Comparison of ENCODE assay signal across 13 cellular contexts in genomic region chr7:101614939-101615302, GRCh38. TPM values are rescaled to one million over a fixed set of nuclear protein-coding genes. Genes with fewer than 3 reads are reported as not detected.
DNase-seq lines count a peak whose midpoint lies in the region; ATAC-seq, FAIRE-seq and TF ChIP-seq lines count a peak whose summit lies in the region.
"Had no signal": no experiment of that assay in that cellular context is flagged by ENCODE, and none has a peak within 500 bp of the region (broad histone marks: within the 10 kb centered on the region; RNA-seq: fewer than 3 reads in every experiment).

No MANE protein-coding gene starts in this region.

- no peak overlapping the region for H3K4me3 ChIP-seq in GM23248
- H3K4me3 ChIP-seq in fibroblast of the aortic adventitia (ENCODE audit: low read depth, low read length) = no peak overlapping the region
- H3K4me3 ChIP-seq in small intestine (ENCODE audit: low read depth in 1 of 2, low read length in 2 of 2) = no peak overlapping the region

- no peaks in the 10 kb centered on the region for H3K79me2 ChIP-seq in GM23248 (ENCODE audit: insufficient read depth)

- 34 to 45% methylated on average over 9 of the region's 9 CpGs for WGBS in GM23248 (ENCODE audit: low coverage in 1 of 2, low lambda C conversion rate in 2 of 2, missing lambda C conversion rate in 2 of 2), 2 experiments
- 11 to 54% (median 48%) methylated on average over 9 of the region's 9 CpGs for WGBS in small intestine, 3 donors

- H3F3A ChIP-seq in GM23248 (ENCODE audit: insufficient read depth) = no peaks in the 10 kb centered on the region

- no peak overlapping the region for H2AFZ ChIP-seq in GM23248

- H3K4me1 ChIP-seq in GM23248 (ENCODE audit: insufficient read depth) (peaks cover 9% of the 10 kb centered on the region; the same call in 1 of the 2 replicates), small intestine (ENCODE audit: control insufficient read depth in 2 of 2, insufficient read depth in 1 of 2, low read depth in 1 of 2, low read length in 1 of 2) (no peaks in the 10 kb centered on the region)

- H3K9me3 ChIP-seq in GM23248 (ENCODE audit: low read depth) (no peaks in the 10 kb centered on the region), small intestine (ENCODE audit: control insufficient read depth, low read depth) (no peaks in the 10 kb centered on the region)

- DNase-seq in GM23248 (peak; percentile 75), RPMI7951 (ENCODE audit: low read depth) (peak; percentile 84), fibroblast of the aortic adventitia (ENCODE audit: low read depth) (peak; percentile 11), small intestine (peak; percentile 21), GOT3 (lab: John Stamatoyannopoulos, UW) (no peak), NCI-H1436 (lab: John Stamatoyannopoulos, UW) (no peak)
- no peak for DNase-seq in stimulated activated naive CD8-positive, alpha-beta T cell treated with anti-CD3 and anti-CD28 coated beads, Interleukin-15, Interleukin-2, amounts not matched to agents 100 U/mL and 50 U/mL, for 24 hours
- DNase-seq: NCI-H345, OCI-M1, substantia nigra, T-helper 9 cell had no signal

- no peak for TF ChIP-seq CTCF in fibroblast of the aortic adventitia (IDR thresholded peaks at IDR 0.05; ENCODE audit: insufficient read depth, low read length)

- H3K36me3 ChIP-seq in GM23248 (ENCODE audit: low read depth) (no peaks in the 10 kb centered on the region), small intestine (ENCODE audit: control insufficient read depth in 2 of 2, insufficient read depth in 2 of 2, low read length in 2 of 2) (no peaks in the 10 kb centered on the region)

- no peak for FAIRE-seq in small intestine (lab: Jason Lieb, UNC)

- no peaks in the 10 kb centered on the region for H4K20me1 ChIP-seq in GM23248 (ENCODE audit: insufficient read depth)

- in situ Hi-C loops in GM23248 (cut with MboI) = no loop called here

- no peak overlapping the region for H3K9ac ChIP-seq in GM23248

- H3K27me3 ChIP-seq in GM23248 (replicated peaks; ENCODE audit: insufficient read depth) (no peaks in the 10 kb centered on the region), small intestine (ENCODE audit: control insufficient read depth in 2 of 2, insufficient read depth in 2 of 2, low read length in 2 of 2) (no peaks in the 10 kb centered on the region)

- H3K9me2 ChIP-seq in GM23248 (ENCODE audit: insufficient read depth) = no peaks in the 10 kb centered on the region

- ATAC-seq in stimulated activated naive CD8-positive, alpha-beta T cell treated with anti-CD3 and anti-CD28 coated beads, Interleukin-15, Interleukin-2, amounts not matched to agents 100 U/mL and 50 U/mL, for 24 hours = no peak
- ATAC-seq in GM18519 (IDR thresholded peaks at IDR 0.05; ENCODE audit: low FRiP score, unreplicated experiment) = no peak

- H3K4me2 ChIP-seq in GM23248 (ENCODE audit: unreplicated experiment) = no peak overlapping the region

- no peak overlapping the region for H3K27ac ChIP-seq in GM23248
- no peak overlapping the region for H3K27ac ChIP-seq in small intestine (ENCODE audit: low read depth in 1 of 2, low read length in 1 of 2)

RNA-seq across cellular contexts. Expression of gene MYL10, which starts 14.2 kb away (rescaled TPM):
- not detected in 2 replicates for total RNA-seq in GM23248 (2014; rRNA removed; shearing (Covaris generic))
- polyA plus RNA-seq in GM23248 (2016; fragmentation: Nextera tagmentation; extraction: Ambion mirVana) = not detected in 2 replicates
- total RNA-seq in RPMI7951 (2014; rRNA removed; shearing (Covaris generic)) = 0.20 TPM in 1 of 2 replicates, not detected in the other
- not detected in 2 replicates for total RNA-seq in fibroblast of the aortic adventitia (ENCODE audit: low replicate concordance)
- polyA plus RNA-seq in small intestine = not detected
- total RNA-seq: natural killer cell treated with Interleukin-12 subunit alpha and Interleukin-12 subunit beta and Interleukin-15 and Interleukin-18, amount 100 ng/mL, for 72 hours had no signal

Comparison
In these comparisons a context has a peak if more than half of its experiments do, and no peak if none do; other contexts are left out.
1. DNase-seq: peak in GM23248 (single experiment), RPMI7951 (single experiment), fibroblast of the aortic adventitia (single experiment) and small intestine (single experiment); none in stimulated activated naive CD8-positive, alpha-beta T cell treated with anti-CD3 and anti-CD28 coated beads, Interleukin-15, Interleukin-2, amounts not matched to agents 100 U/mL and 50 U/mL, for 24 hours (single experiment), GOT3 (single experiment) and NCI-H1436 (single experiment).